In the genomic region with DNA sequence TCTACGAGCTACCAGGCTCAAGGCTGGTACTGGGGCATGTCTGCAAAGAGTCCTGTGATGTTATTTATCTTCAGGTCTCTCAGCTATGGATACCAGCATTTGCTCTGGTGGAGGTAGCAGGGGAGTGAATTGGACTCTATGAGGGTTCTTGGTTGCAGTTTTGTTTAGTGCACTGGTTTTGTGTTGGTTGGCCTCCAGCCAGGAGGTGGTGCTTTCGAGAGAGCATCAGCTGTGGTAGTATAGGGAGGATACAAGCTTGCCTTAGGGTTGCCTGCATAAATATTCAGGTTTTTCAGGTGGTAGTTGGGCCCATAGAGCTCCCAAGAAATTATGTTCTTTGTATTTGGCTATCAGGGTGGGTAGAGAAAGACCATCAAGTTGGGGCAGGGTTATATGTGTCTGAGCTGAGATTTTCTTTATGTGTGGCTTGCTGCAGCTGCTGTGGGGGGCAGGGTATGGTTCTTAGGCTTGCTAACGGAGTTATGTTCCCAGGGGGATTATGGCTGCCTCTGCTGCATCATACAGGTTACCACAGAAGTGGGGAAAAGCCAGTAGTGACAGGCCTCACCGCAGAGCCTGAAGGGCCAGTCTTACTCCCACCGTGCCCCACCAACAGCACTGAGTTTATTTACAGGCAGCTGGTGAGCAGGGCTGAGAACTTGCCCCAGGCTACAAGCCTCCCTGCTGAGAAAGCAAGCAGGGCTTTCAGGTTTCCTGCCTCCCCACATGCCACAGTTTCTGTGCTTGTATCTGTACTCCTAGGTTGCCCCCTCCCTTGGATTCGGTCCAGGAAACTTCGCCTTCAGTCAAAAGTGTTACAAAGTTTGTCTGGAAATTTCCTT, we compare ENCODE assay signal across 11 cellular contexts. TPM values are rescaled to one million over a fixed set of nuclear protein-coding genes. Genes with fewer than 3 reads are reported as not detected.
DNase-seq lines count a peak whose midpoint lies in the region; ATAC-seq, FAIRE-seq and TF ChIP-seq lines count a peak whose summit lies in the region.
"Had no signal": no experiment of that assay in that cellular context is flagged by ENCODE, and none has a peak within 500 bp of the region (broad histone marks: within the 10 kb centered on the region; RNA-seq: fewer than 3 reads in every experiment).

No MANE protein-coding gene starts in this region.

- H3K4me3 ChIP-seq in Jurkat, Clone E6-1 (ENCODE audit: low read length), result peak overlapping the region; percentile 38
- H3K4me3 ChIP-seq in lower lobe of right lung, result no peak overlapping the region

- intact Hi-C loops in activated CD4-positive, alpha-beta memory T cell treated with anti-CD3 and anti-CD28 coated beads for 36 hours (cut with micrococcal nuclease), result no loop called here
- intact Hi-C loops in lower lobe of right lung (cut with DNase I), result no loop called here

- peaks cover 2% of the 10 kb centered on the region for H3K27me3 Mint-ChIP-seq in activated CD4-positive, alpha-beta memory T cell treated with anti-CD3 and anti-CD28 coated beads for 36 hours

- H3K9me3 Mint-ChIP-seq in activated CD4-positive, alpha-beta memory T cell treated with anti-CD3 and anti-CD28 coated beads for 36 hours, result peaks cover 11% of the 10 kb centered on the region

- H3K27ac Mint-ChIP-seq in activated CD4-positive, alpha-beta memory T cell treated with anti-CD3 and anti-CD28 coated beads for 36 hours, result no peak overlapping the region

- H3K27me3 ChIP-seq in lower lobe of right lung (ENCODE audit: low read depth), result no peaks in the 10 kb centered on the region

- peaks cover 6% of the 10 kb centered on the region for H3K36me3 Mint-ChIP-seq in activated CD4-positive, alpha-beta memory T cell treated with anti-CD3 and anti-CD28 coated beads for 36 hours

- TF ChIP-seq CTCF in lower lobe of right lung (IDR thresholded peaks at IDR 0.05), result no peak

- DNase-seq in ELF-1 (ENCODE audit: low read depth, low spot score), result peak; percentile 98
- peak; percentile 93 for DNase-seq in Jurkat, Clone E6-1 (ENCODE audit: low read depth, low spot score)
- DNase-seq in epithelial cell of prostate (ENCODE audit: low read depth, low spot score), result peak; percentile 73
- no peak for DNase-seq in activated CD4-positive, alpha-beta memory T cell treated with anti-CD3 and anti-CD28 coated beads for 36 hours
- no peak for DNase-seq in lower lobe of right lung
- no peak for DNase-seq in AG20443 (ENCODE audit: low spot score)
- no peak for DNase-seq in frontal cortex (ENCODE audit: low spot score in 2 of 2)
- DNase-seq: NCI-H187 had no signal

- H3K4me3 Mint-ChIP-seq in activated CD4-positive, alpha-beta memory T cell treated with anti-CD3 and anti-CD28 coated beads for 36 hours, result no peak overlapping the region

- no peaks in the 10 kb centered on the region for H3K36me3 ChIP-seq in lower lobe of right lung

- CTCF ChIA-PET in activated CD4-positive, alpha-beta memory T cell treated with anti-CD3 and anti-CD28 coated beads for 36 hours (lab: Charles Lee), result interaction anchor here (1.6 kb wide), 1 partner anchor 31 kb away, joined by 4 read pairs; no protein-coding TSS in a partner anchor

- H3K4me1 ChIP-seq in lower lobe of right lung, result no peaks in the 10 kb centered on the region

- H3K9me3 ChIP-seq in lower lobe of right lung, result no peaks in the 10 kb centered on the region

- peak; percentile 79 for ATAC-seq in GM21717 (IDR thresholded peaks at IDR 0.05; ENCODE audit: unreplicated experiment)
- ATAC-seq in lower lobe of right lung, result no peak

- no peak overlapping the region for H3K27ac ChIP-seq in epithelial cell of prostate
- H3K27ac ChIP-seq in lower lobe of right lung, result no peak overlapping the region

- no peak for FAIRE-seq in frontal cortex (lab: Jason Lieb, UNC)
- FAIRE-seq: endothelial cell of umbilical vein had no signal

- POLR2A ChIA-PET in activated CD4-positive, alpha-beta memory T cell treated with anti-CD3 and anti-CD28 coated beads for 36 hours (lab: Charles Lee), result no interaction called here

- H3K4me1 Mint-ChIP-seq in activated CD4-positive, alpha-beta memory T cell treated with anti-CD3 and anti-CD28 coated beads for 36 hours (ENCODE audit: low read depth), result peaks cover 6% of the 10 kb centered on the region

RNA-seq across cellular contexts. Expression of a gene that starts 9.8 kb away (rescaled TPM):
- polyA plus RNA-seq in Jurkat, Clone E6-1 (2012; ENCODE audit: insufficient read depth, insufficient read length), result 62.8 TPM
- 10 to 100 TPM; 31.8 to 41.5 TPM for total RNA-seq in activated CD4-positive, alpha-beta memory T cell treated with anti-CD3 and anti-CD28 coated beads for 36 hours
- total RNA-seq in lower lobe of right lung, result 21.6 TPM
- 20.8 TPM for total RNA-seq in frontal cortex

RNA-seq across cellular contexts. Expression of a gene that starts 50.4 kb away (rescaled TPM):
- not detected for polyA plus RNA-seq in Jurkat, Clone E6-1 (2012; ENCODE audit: insufficient read depth, insufficient read length)
- total RNA-seq in activated CD4-positive, alpha-beta memory T cell treated with anti-CD3 and anti-CD28 coated beads for 36 hours, result not detected
- total RNA-seq in lower lobe of right lung, result not detected
- total RNA-seq in frontal cortex, result 7.3 TPM
- total RNA-seq: activated CD8-positive, alpha-beta memory T cell treated with anti-CD3 and anti-CD28 coated beads for 36 hours; endothelial cell of umbilical vein had no signal
- polyA plus RNA-seq: endothelial cell of umbilical vein had no signal

Comparison
In these comparisons a context has a peak if more than half of its experiments do, and no peak if none do; other contexts are left out.
1. DNase-seq: peak in ELF-1 (single experiment), Jurkat, Clone E6-1 (single experiment) and epithelial cell of prostate (single experiment); none in activated CD4-positive, alpha-beta memory T cell treated with anti-CD3 and anti-CD28 coated beads for 36 hours (single experiment), lower lobe of right lung (single experiment), AG20443 (single experiment) and frontal cortex (0 of 2).